Comparison of ENCODE assay signal across 8 cellular contexts in genomic region chr1:155989242-155989991, GRCh38. TPM values are rescaled to one million over a fixed set of nuclear protein-coding genes. Genes with fewer than 3 reads are reported as not detected.
DNase-seq lines count a peak whose midpoint lies in the region; TF ChIP-seq lines count a peak whose summit lies in the region.

No MANE protein-coding gene starts in this region.

- H3K4me1 ChIP-seq in KMS-11 (ENCODE audit: low read depth, poor library complexity, severe bottlenecking) (peaks cover 40% of the 10 kb centered on the region), osteoblast (ENCODE audit: insufficient read depth, low read length) (peaks cover 12% of the 10 kb centered on the region)

- DNase-seq in activated gamma-delta T cell treated with Interleukin-2 at 50 U/mL for 16 hours (peak; percentile 78), activated gamma-delta T cell (lab: John Stamatoyannopoulos, UW) (no peak), SIG-M5 (lab: John Stamatoyannopoulos, UW) (peak; percentile 31), globus pallidus (ENCODE audit: low spot score) (peak; percentile 80), osteoblast (ENCODE audit: insufficient read length, low spot score, missing footprints) (peak; percentile 88)
- DNase-seq in activated naive CD4-positive, alpha-beta T cell (lab: John Stamatoyannopoulos, UW), result peak; percentile 35 to 70 (median 62)

- no peak overlapping the region for H3K4me3 ChIP-seq in KMS-11 (IDR thresholded peaks at IDR 0.05; ENCODE audit: insufficient read depth, low read depth, low read length)
- peak overlapping the region; percentile 58 for H3K4me3 ChIP-seq in osteoblast (ENCODE audit: insufficient read depth, low read length)

- H3K27ac ChIP-seq in KMS-11 (no peak overlapping the region), osteoblast (ENCODE audit: low read depth, low read length) (no peak overlapping the region), temporal lobe (ENCODE audit: low read depth, low read length) (peak overlapping the region; percentile 92)

- no peaks in the 10 kb centered on the region for H3K9me3 ChIP-seq in osteoblast (ENCODE audit: low read depth, low read length)

- no peaks in the 10 kb centered on the region for H3K36me3 ChIP-seq in KMS-11 (ENCODE audit: insufficient read depth)
- H3K36me3 ChIP-seq in osteoblast (ENCODE audit: insufficient read depth, low read length), result no peaks in the 10 kb centered on the region

- TF ChIP-seq CTCF in KMS-11 (conservative IDR thresholded peaks at IDR 0.05; ENCODE audit: low read depth, low read length) (peak; percentile 100), osteoblast (IDR thresholded peaks at IDR 0.05; ENCODE audit: extremely low read depth, low read depth, low read length) (peak; percentile 99)

- no peaks in the 10 kb centered on the region for H4K20me1 ChIP-seq in KMS-11 (ENCODE audit: insufficient read depth)
- no peaks in the 10 kb centered on the region for H4K20me1 ChIP-seq in osteoblast (ENCODE audit: insufficient read depth, low read length)

- peak overlapping the region; percentile 1; the same call in 1 of the 2 replicates for H3K4me2 ChIP-seq in KMS-11
- H3K4me2 ChIP-seq in osteoblast (ENCODE audit: insufficient read depth, low read length), result peak overlapping the region; percentile 69

- no peak overlapping the region for H3K9ac ChIP-seq in KMS-11

- H3K27me3 ChIP-seq in KMS-11 (ENCODE audit: insufficient read depth, low read depth), result no peaks in the 10 kb centered on the region
- no peaks in the 10 kb centered on the region for H3K27me3 ChIP-seq in osteoblast (ENCODE audit: insufficient read depth, low read length)

- H2AFZ ChIP-seq in KMS-11 (ENCODE audit: low read depth), result peak overlapping the region; percentile 31; the same call in 1 of the 2 replicates
- H2AFZ ChIP-seq in osteoblast (ENCODE audit: low read length), result peak overlapping the region; percentile 83

- H3K79me2 ChIP-seq in KMS-11 (ENCODE audit: insufficient read depth, low read depth) (no peaks in the 10 kb centered on the region), osteoblast (ENCODE audit: insufficient read depth, low read length) (no peaks in the 10 kb centered on the region)

RNA-seq across cellular contexts. Expression of gene ARHGEF2, which starts 11.1 kb away (rescaled TPM):
- total RNA-seq in osteoblast (166 and 183 TPM in 2 replicates), temporal lobe (86.5 TPM)

RNA-seq across cellular contexts. Expression of gene SSR2, which starts 31.3 kb away (rescaled TPM):
- 332 and 415 TPM in 2 replicates for total RNA-seq in osteoblast
- total RNA-seq in temporal lobe, result 177 TPM

RNA-seq across cellular contexts. Expression of gene RXFP4, which starts 48.0 kb away (rescaled TPM):
- not detected in 2 replicates for total RNA-seq in osteoblast
- total RNA-seq in temporal lobe, result not detected

RNA-seq across cellular contexts. Expression of gene KHDC4, which starts 55.2 kb away (rescaled TPM):
- total RNA-seq in osteoblast (32.7 and 37.3 TPM in 2 replicates), temporal lobe (24.8 TPM)
